ENCODE assay signal across 8 cellular contexts in the genomic region with DNA sequence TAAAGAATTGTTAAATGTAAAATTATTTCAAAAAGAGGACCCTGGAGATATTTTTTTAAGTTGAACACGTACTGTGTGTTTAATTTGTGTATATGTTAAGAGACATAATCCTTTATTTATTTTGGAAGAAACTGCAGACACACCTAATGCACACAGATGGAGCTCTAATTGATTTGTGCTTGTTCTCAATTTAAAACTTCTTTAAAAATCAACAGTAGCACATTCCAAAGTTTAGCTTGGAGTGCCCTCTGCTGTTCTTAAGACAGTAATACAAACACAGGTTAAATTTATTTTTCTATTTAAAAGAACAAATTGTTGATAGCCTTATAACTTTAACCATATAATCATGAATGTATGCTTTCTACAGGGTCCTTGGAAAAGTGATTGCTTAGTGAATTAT.
DNase-seq lines count a peak whose midpoint lies in the region; ATAC-seq and TF ChIP-seq lines count a peak whose summit lies in the region.

No MANE protein-coding gene starts in this region.

- H3K4me3 Mint-ChIP-seq in GM23338, result no peak overlapping the region

- no peaks in the 10 kb centered on the region for H3K4me1 ChIP-seq in GM23338 (ENCODE audit: insufficient read depth)

- ATAC-seq in GM23338 (no peak), GM21825 (IDR thresholded peaks at IDR 0.05; ENCODE audit: unreplicated experiment) (no peak)

- H3K4me2 ChIP-seq in GM23338, result no peak overlapping the region

- H3K79me2 ChIP-seq in GM23338 (replicated peaks; ENCODE audit: insufficient read depth), result no peaks in the 10 kb centered on the region

- DNase-seq in AG04449 (ENCODE audit: low read depth, low spot score) (peak; percentile 0), GM23338 (ENCODE audit: low spot score) (peak; percentile 69), NCI-H82 (lab: John Stamatoyannopoulos, UW) (peak; percentile 61), dermis microvascular lymphatic vessel endothelial cell (ENCODE audit: low read depth in 2 of 2) (peak; percentile 17 to 51), non-pigmented ciliary epithelial cell (ENCODE audit: low read depth) (peak; percentile 9), posterior vena cava (ENCODE audit: low spot score) (no peak)
- DNase-seq in activated naive CD4-positive, alpha-beta T cell treated with Interleukin-2 at 50 U/mL for 16 hours, result no peak

- peaks cover 2% of the 10 kb centered on the region; the same call in 1 of the 3 replicates for H3K36me3 Mint-ChIP-seq in GM23338 (ENCODE audit: low read depth)

- CTCF ChIA-PET in AG04449 (lab: Yijun Ruan, JAX), result interaction anchor here (0.9 to 1.7 kb wide), 4 partner anchors 9 to 559 kb away, joined by 3 to 7 read pairs (median 4); a partner anchor contains a TSS

- peaks cover 7% of the 10 kb centered on the region for H3K27me3 Mint-ChIP-seq in GM23338 (ENCODE audit: insufficient read depth, low read depth, poor library complexity)

- H3K27ac Mint-ChIP-seq in GM23338, result no peak overlapping the region

- peak; percentile 26 for TF ChIP-seq CTCF in AG04449 (IDR thresholded peaks at IDR 0.05; ENCODE audit: insufficient read depth, low read length, missing control alignments)
- peak; percentile 62 to 78 for TF ChIP-seq CTCF in GM23338 (conservative IDR thresholded peaks at IDR 0.05; ENCODE audit: low read depth in 2 of 2)

- no peak overlapping the region for H2AFZ ChIP-seq in GM23338

- no peaks in the 10 kb centered on the region for H3K27me3 ChIP-seq in GM23338 (ENCODE audit: insufficient read depth)

- H3K9me3 Mint-ChIP-seq in GM23338, result peaks cover 9% of the 10 kb centered on the region

- H3K4me3 ChIP-seq in AG04449 (ENCODE audit: low read depth, low read length) (no peak overlapping the region), GM23338 (no peak overlapping the region)

- H4K20me1 ChIP-seq in GM23338 (replicated peaks; ENCODE audit: insufficient read depth), result no peaks in the 10 kb centered on the region

- POLR2A ChIA-PET in AG04449 (lab: Yijun Ruan, JAX), result no interaction called here

- intact Hi-C loops in posterior vena cava (cut with DNase I), result no loop called here

- no peaks in the 10 kb centered on the region for H3K36me3 ChIP-seq in GM23338 (ENCODE audit: insufficient read depth)

- H3K9me2 ChIP-seq in GM23338 (ENCODE audit: insufficient read depth), result no peaks in the 10 kb centered on the region

- no peaks in the 10 kb centered on the region for H3F3A ChIP-seq in GM23338 (replicated peaks; ENCODE audit: low read depth)

- no peak overlapping the region for H3K27ac ChIP-seq in GM23338 (ENCODE audit: low read depth)

- no peaks in the 10 kb centered on the region for H3K4me1 Mint-ChIP-seq in GM23338

TF ChIP-seq in GM23338, 12 proteins besides CTCF, POLR2A, EP300 and RAD21:
- TF ChIP-seq NANOG (IDR thresholded peaks at IDR 0.05; ENCODE audit: borderline replicate concordance) (no peak), EZH2phosphoT487 (IDR thresholded peaks at IDR 0.05; ENCODE audit: unreplicated experiment) (no peak)
- TF ChIP-seq, protein P1, sequence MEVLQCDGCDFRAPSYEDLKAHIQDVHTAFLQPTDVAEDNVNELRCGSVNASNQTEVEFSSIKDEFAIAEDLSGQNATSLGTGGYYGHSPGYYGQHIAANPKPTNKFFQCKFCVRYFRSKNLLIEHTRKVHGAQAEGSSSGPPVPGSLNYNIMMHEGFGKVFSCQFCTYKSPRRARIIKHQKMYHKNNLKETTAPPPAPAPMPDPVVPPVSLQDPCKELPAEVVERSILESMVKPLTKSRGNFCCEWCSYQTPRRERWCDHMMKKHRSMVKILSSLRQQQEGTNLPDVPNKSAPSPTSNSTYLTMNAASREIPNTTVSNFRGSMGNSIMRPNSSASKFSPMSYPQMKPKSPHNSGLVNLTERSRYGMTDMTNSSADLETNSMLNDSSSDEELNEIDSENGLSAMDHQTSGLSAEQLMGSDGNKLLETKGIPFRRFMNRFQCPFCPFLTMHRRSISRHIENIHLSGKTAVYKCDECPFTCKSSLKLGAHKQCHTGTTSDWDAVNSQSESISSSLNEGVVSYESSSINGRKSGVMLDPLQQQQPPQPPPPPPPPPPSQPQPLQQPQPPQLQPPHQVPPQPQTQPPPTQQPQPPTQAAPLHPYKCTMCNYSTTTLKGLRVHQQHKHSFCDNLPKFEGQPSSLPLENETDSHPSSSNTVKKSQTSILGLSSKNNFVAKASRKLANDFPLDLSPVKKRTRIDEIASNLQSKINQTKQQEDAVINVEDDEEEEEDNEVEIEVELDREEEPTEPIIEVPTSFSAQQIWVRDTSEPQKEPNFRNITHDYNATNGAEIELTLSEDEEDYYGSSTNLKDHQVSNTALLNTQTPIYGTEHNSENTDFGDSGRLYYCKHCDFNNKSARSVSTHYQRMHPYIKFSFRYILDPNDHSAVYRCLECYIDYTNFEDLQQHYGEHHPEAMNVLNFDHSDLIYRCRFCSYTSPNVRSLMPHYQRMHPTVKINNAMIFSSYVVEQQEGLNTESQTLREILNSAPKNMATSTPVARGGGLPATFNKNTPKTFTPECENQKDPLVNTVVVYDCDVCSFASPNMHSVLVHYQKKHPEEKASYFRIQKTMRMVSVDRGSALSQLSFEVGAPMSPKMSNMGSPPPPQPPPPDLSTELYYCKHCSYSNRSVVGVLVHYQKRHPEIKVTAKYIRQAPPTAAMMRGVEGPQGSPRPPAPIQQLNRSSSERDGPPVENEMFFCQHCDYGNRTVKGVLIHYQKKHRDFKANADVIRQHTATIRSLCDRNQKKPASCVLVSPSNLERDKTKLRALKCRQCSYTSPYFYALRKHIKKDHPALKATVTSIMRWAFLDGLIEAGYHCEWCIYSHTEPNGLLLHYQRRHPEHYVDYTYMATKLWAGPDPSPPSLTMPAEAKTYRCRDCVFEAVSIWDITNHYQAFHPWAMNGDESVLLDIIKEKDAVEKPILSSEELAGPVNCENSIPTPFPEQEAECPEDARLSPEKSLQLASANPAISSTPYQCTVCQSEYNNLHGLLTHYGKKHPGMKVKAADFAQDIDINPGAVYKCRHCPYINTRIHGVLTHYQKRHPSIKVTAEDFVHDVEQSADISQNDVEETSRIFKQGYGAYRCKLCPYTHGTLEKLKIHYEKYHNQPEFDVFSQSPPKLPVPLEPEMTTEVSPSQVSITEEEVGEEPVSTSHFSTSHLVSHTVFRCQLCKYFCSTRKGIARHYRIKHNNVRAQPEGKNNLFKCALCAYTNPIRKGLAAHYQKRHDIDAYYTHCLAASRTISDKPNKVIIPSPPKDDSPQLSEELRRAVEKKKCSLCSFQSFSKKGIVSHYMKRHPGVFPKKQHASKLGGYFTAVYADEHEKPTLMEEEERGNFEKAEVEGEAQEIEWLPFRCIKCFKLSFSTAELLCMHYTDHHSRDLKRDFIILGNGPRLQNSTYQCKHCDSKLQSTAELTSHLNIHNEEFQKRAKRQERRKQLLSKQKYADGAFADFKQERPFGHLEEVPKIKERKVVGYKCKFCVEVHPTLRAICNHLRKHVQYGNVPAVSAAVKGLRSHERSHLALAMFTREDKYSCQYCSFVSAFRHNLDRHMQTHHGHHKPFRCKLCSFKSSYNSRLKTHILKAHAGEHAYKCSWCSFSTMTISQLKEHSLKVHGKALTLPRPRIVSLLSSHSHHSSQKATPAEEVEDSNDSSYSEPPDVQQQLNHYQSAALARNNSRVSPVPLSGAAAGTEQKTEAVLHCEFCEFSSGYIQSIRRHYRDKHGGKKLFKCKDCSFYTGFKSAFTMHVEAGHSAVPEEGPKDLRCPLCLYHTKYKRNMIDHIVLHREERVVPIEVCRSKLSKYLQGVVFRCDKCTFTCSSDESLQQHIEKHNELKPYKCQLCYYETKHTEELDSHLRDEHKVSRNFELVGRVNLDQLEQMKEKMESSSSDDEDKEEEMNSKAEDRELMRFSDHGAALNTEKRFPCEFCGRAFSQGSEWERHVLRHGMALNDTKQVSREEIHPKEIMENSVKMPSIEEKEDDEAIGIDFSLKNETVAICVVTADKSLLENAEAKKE (CRISPR knock-in tag; IDR thresholded peaks at IDR 0.05), result no peak

Comparison
In these comparisons a context has a peak if more than half of its experiments do, and no peak if none do; other contexts are left out.
1. DNase-seq: peak in AG04449 (single experiment), GM23338 (single experiment), NCI-H82 (single experiment), dermis microvascular lymphatic vessel endothelial cell (2 of 2) and non-pigmented ciliary epithelial cell (single experiment); none in posterior vena cava (single experiment) and activated naive CD4-positive, alpha-beta T cell treated with Interleukin-2 at 50 U/mL for 16 hours (single experiment).